In genomic region chr5:56681346-56681745, GRCh38 we compare ENCODE assay signal across 18 cellular contexts.
DNase-seq lines count a peak whose midpoint lies in the region; ATAC-seq and TF ChIP-seq lines count a peak whose summit lies in the region.
"Had no signal": no experiment of that assay in that cellular context is flagged by ENCODE, and none has a peak within 500 bp of the region (broad histone marks: within the 10 kb centered on the region; RNA-seq: fewer than 3 reads in every experiment).

No MANE protein-coding gene starts in this region.

- peak overlapping the region; percentile 16 for H3K27ac Mint-ChIP-seq in activated B cell treated with CpG ODN at 0.5 μM for 24 hours

- H3K27me3 Mint-ChIP-seq in activated B cell treated with CpG ODN at 0.5 μM for 24 hours, result no peaks in the 10 kb centered on the region

- TF ChIP-seq CTCF in AG10803 (conservative IDR thresholded peaks at IDR 0.05; ENCODE audit: low read length) (no peak), activated B cell treated with CpG ODN at 0.5 μM for 24 hours (IDR thresholded peaks at IDR 0.05) (no peak), left ventricle myocardium inferior (IDR thresholded peaks at IDR 0.05; ENCODE audit: borderline replicate concordance) (no peak)

- H3K36me3 ChIP-seq in left ventricle myocardium inferior, result no peaks in the 10 kb centered on the region
- H3K36me3 ChIP-seq: BE2C, right lobe of liver had no signal

- peaks cover 11% of the 10 kb centered on the region for H3K4me1 ChIP-seq in left ventricle myocardium inferior
- H3K4me1 ChIP-seq: right lobe of liver had no signal

- DNase-seq in AG10803 (ENCODE audit: low read depth) (peak; percentile 23), Daoy (ENCODE audit: low read depth) (peak; percentile 31), activated B cell treated with CpG ODN at 0.5 μM for 24 hours (no peak), iris pigment epithelial cell (ENCODE audit: low read depth) (peak; percentile 60), left ventricle myocardium inferior (no peak)
- DNase-seq: activated CD4-positive, alpha-beta T cell treated with anti-CD3 and anti-CD28 coated beads for 1 hour; BE2C; central memory CD4-positive, alpha-beta T cell; foreskin melanocyte; left colon; NK-92 treated with Interleukin-12 subunit alpha and Interleukin-12 subunit beta, amount 100 ng/mL, for 24 hours; nucleus accumbens; right lobe of liver; stimulated activated CD4-positive, alpha-beta T cell treated with anti-CD3 and anti-CD28 coated beads, Interleukin-1b, Interleukin-23, amount 100 ng/mL, for 48 hours; substantia nigra had no signal

- no peak overlapping the region for H3K4me3 Mint-ChIP-seq in activated B cell treated with CpG ODN at 0.5 μM for 24 hours

- intact Hi-C loops in activated B cell treated with CpG ODN at 0.5 μM for 24 hours (cut with micrococcal nuclease), result no loop called here
- intact Hi-C loops in left ventricle myocardium inferior (cut with micrococcal nuclease), result no loop called here

- POLR2A ChIA-PET in activated B cell treated with CpG ODN at 0.5 μM for 24 hours (lab: Charles Lee), result interaction anchor here (0.5 kb wide), 1 partner anchor 173 kb away, joined by 4 read pairs; no protein-coding TSS in a partner anchor

- no peak overlapping the region for H3K4me3 ChIP-seq in AG10803 (ENCODE audit: low read length)
- no peak overlapping the region for H3K4me3 ChIP-seq in left ventricle myocardium inferior
- H3K4me3 ChIP-seq: right lobe of liver had no signal

- no peaks in the 10 kb centered on the region for H3K36me3 Mint-ChIP-seq in activated B cell treated with CpG ODN at 0.5 μM for 24 hours (ENCODE audit: low read depth)

- CTCF ChIA-PET in activated B cell treated with CpG ODN at 0.5 μM for 24 hours (lab: Charles Lee), result interaction anchor here (1.5 kb wide), 1 partner anchor 410 kb away, joined by 3 read pairs; no protein-coding TSS in a partner anchor

- H3K27me3 ChIP-seq in left ventricle myocardium inferior (ENCODE audit: low read depth), result no peaks in the 10 kb centered on the region
- H3K27me3 ChIP-seq: BE2C, right lobe of liver had no signal

- H3K9me3 ChIP-seq in left ventricle myocardium inferior (replicated peaks), result no peaks in the 10 kb centered on the region
- H3K9me3 ChIP-seq: BE2C, right lobe of liver had no signal

- H3K27ac ChIP-seq in left ventricle myocardium inferior (replicated peaks), result no peak overlapping the region
- H3K27ac ChIP-seq: right lobe of liver had no signal

- H3K4me1 Mint-ChIP-seq in activated B cell treated with CpG ODN at 0.5 μM for 24 hours, result peaks cover 70% of the 10 kb centered on the region

- no peaks in the 10 kb centered on the region for H3K9me3 Mint-ChIP-seq in activated B cell treated with CpG ODN at 0.5 μM for 24 hours

- ATAC-seq in activated B cell treated with CpG ODN at 0.5 μM for 24 hours (ENCODE audit: low read depth), result no peak
- no peak for ATAC-seq in GM18870 (IDR thresholded peaks at IDR 0.05; ENCODE audit: unreplicated experiment)
- no peak for ATAC-seq in GM21723 (IDR thresholded peaks at IDR 0.05; ENCODE audit: unreplicated experiment)
- ATAC-seq: left colon, right lobe of liver, Right ventricle myocardium inferior had no signal

Comparison
In these comparisons a context has a peak if more than half of its experiments do, and no peak if none do; other contexts are left out.
1. DNase-seq: peak in AG10803 (single experiment), Daoy (single experiment) and iris pigment epithelial cell (single experiment); none in activated B cell treated with CpG ODN at 0.5 μM for 24 hours (single experiment) and left ventricle myocardium inferior (single experiment).